33 cellular contexts compared by ENCODE assay signal in genomic region chr1:218275823-218276222, GRCh38.
"Had no signal": no experiment of that assay in that cellular context is flagged by ENCODE, and none has a peak within 500 bp of the region (broad histone marks: within the 10 kb centered on the region; RNA-seq: fewer than 3 reads in every experiment).

No MANE protein-coding gene starts in this region.

- H3K36me3 ChIP-seq: adrenal gland, ascending aorta, brain microvascular endothelial cell, breast epithelium, cardiac muscle cell had no signal

- DNase-seq: activated effector memory CD4-positive, alpha-beta T cell treated with anti-CD3 and anti-CD28 coated beads, Interleukin-2, amount 50 U/mL, for 16 hours; activated effector memory CD4-positive, alpha-beta T cell treated with Interleukin-2 at 50 U/mL for 16 hours; activated gamma-delta T cell; activated gamma-delta T cell treated with Interleukin-2 at 50 U/mL for 16 hours; activated naive CD4-positive, alpha-beta T cell; activated naive CD4-positive, alpha-beta T cell treated with anti-CD3 and anti-CD28 coated beads for 36 hours; activated naive CD4-positive, alpha-beta T cell treated with anti-CD3 and anti-CD28 coated beads, Interleukin-2, amount 10 ng/mL, durations not matched to agents 7 days and 5 days; activated naive CD4-positive, alpha-beta T cell treated with anti-CD3 and anti-CD28 coated beads, Interleukin-2, amount 50 U/mL, for 16 hours; activated naive CD4-positive, alpha-beta T cell treated with Interleukin-2 at 50 U/mL for 16 hours; activated naive CD8-positive, alpha-beta T cell treated with anti-CD3 and anti-CD28 coated beads for 36 hours; activated naive CD8-positive, alpha-beta T cell treated with anti-CD3 and anti-CD28 coated beads, Interleukin-2, amount 10 ng/mL, durations not matched to agents 7 days and 5 days; activated naive CD8-positive, alpha-beta T cell treated with anti-CD3 and anti-CD28 coated beads, Interleukin-2, amount 50 U/mL, for 24 hours; activated T-cell treated with anti-CD3 and anti-CD28 coated beads, Interleukin-2, amount 50 U/mL, for 24 hours; activated T-cell treated with anti-CD3 and anti-CD28 coated beads, Interleukin-2, amount 50 U/mL, for 4 hours; activated T-cell treated with anti-CD3 and anti-CD28 coated beads, Interleukin-2, amount 50 U/mL, for 48 hours; activated T-cell treated with anti-CD3 and anti-CD28 coated beads, Interleukin-2, amount 50 U/mL, for 72 hours; adrenal gland; amniotic stem cell; amygdala; anterior cingulate cortex; aorta; body of pancreas; brain microvascular endothelial cell; caudate nucleus; central memory CD4-positive, alpha-beta T cell; cerebellar nuclear complex had no signal

- H3K27me3 ChIP-seq: adrenal gland, ascending aorta, body of pancreas, brain microvascular endothelial cell, breast epithelium, cardiac muscle cell had no signal

- ATAC-seq: activated naive CD4-positive, alpha-beta T cell treated with anti-CD3 and anti-CD28 coated beads, Interleukin-2, amount 50 U/mL, for 72 hours; activated naive CD8-positive, alpha-beta T cell treated with anti-CD3 and anti-CD28 coated beads, Interleukin-2, amount 50 U/mL, for 24 hours; activated T-cell treated with anti-CD3 and anti-CD28 coated beads, Interleukin-2, amount 50 U/mL, for 4 hours; activated T-cell treated with anti-CD3 and anti-CD28 coated beads, Interleukin-2, amount 50 U/mL, for 72 hours; activated T-helper 17 cell treated with anti-CD3 and anti-CD28 coated beads, Interleukin-2, amount 50 U/mL, for 72 hours; body of pancreas had no signal

- H3K4me1 ChIP-seq: adrenal gland, ascending aorta, body of pancreas, breast epithelium had no signal

- H3K27ac ChIP-seq: adrenal gland, ascending aorta, body of pancreas, brain microvascular endothelial cell, breast epithelium, cardiac muscle cell had no signal

- H3K9me3 ChIP-seq: adrenal gland, ascending aorta, body of pancreas, breast epithelium had no signal

- H3K4me3 ChIP-seq: adrenal gland, ascending aorta, body of pancreas, breast epithelium, cardiac muscle cell had no signal

- FAIRE-seq: astrocyte, bronchial epithelial cell had no signal
